ENCODE assay signal across 15 cellular contexts in genomic region chr20:38985060-38985459, GRCh38. TPM values are rescaled to one million over a fixed set of nuclear protein-coding genes. Genes with fewer than 3 reads are reported as not detected.
DNase-seq lines count a peak whose midpoint lies in the region; TF ChIP-seq lines count a peak whose summit lies in the region.
"Had no signal": no experiment of that assay in that cellular context is flagged by ENCODE, and none has a peak within 500 bp of the region (broad histone marks: within the 10 kb centered on the region; RNA-seq: fewer than 3 reads in every experiment).

No MANE protein-coding gene starts in this region.

- DNase-seq in Caki2 (ENCODE audit: low read depth) (peak; percentile 3), SJCRH30 (peak; percentile 42 to 58), fibroblast of mammary gland (ENCODE audit: low read depth) (peak; percentile 19), sigmoid colon (no peak), SW480 (ENCODE audit: low spot score) (no peak), thyroid gland (no peak), nucleus accumbens (lab: John Stamatoyannopoulos, UW) (no peak), amniotic stem cell (lab: John Stamatoyannopoulos, UW) (no peak)
- DNase-seq: activated gamma-delta T cell; NCI-H1092 treated with DMSO at 0.1 percent for 48 hours; stimulated activated CD4-positive, alpha-beta T cell treated with anti-CD3 and anti-CD28 coated beads, Interleukin-12 subunit alpha, Interleukin-12 subunit beta, amount 100 ng/mL, for 4 hours; T1000; testis had no signal

- H3K4me3 ChIP-seq in SJCRH30, result no peak overlapping the region
- H3K4me3 ChIP-seq in fibroblast of mammary gland (ENCODE audit: control insufficient read depth, low read depth, low read length), result no peak overlapping the region
- no peak overlapping the region for H3K4me3 ChIP-seq in sigmoid colon
- no peak overlapping the region for H3K4me3 ChIP-seq in thyroid gland (replicated peaks in 1 of 3)
- H3K4me3 ChIP-seq: cardiac muscle cell, testis had no signal

- TF ChIP-seq POLR2A in sigmoid colon (IDR thresholded peaks at IDR 0.05) (no peak), thyroid gland (IDR thresholded peaks at IDR 0.05) (no peak)

- TF ChIP-seq CTCF in fibroblast of mammary gland (conservative IDR thresholded peaks at IDR 0.05; ENCODE audit: control insufficient read depth, insufficient read depth, low read depth, low read length) (no peak), sigmoid colon (IDR thresholded peaks at IDR 0.05) (no peak), thyroid gland (IDR thresholded peaks at IDR 0.05) (no peak)

- H3K27ac ChIP-seq in SJCRH30 (peak overlapping the region; percentile 80), sigmoid colon (peak overlapping the region; percentile 57 to 98 (median 82)), thyroid gland (no peak overlapping the region)
- H3K27ac ChIP-seq: cardiac muscle cell, RWPE1 had no signal

- intact Hi-C loops in sigmoid colon (cut with DNase I), result loop anchor here (5.0 kb wide), 1 partner anchor 62 kb away; no protein-coding TSS in a partner anchor
- intact Hi-C loops in thyroid gland (cut with DNase I), result no loop called here

- in situ Hi-C loops in Caki2 (cut with HindIII; ENCODE audit: low pct_unique_long_range_greater_than_20kb, low sequenced_read_pairs), result no loop called here

- no peaks in the 10 kb centered on the region for H3K9me3 ChIP-seq in SJCRH30 (replicated peaks)
- no peaks in the 10 kb centered on the region for H3K9me3 ChIP-seq in sigmoid colon
- H3K9me3 ChIP-seq in thyroid gland, result no peaks in the 10 kb centered on the region
- H3K9me3 ChIP-seq: testis had no signal

- H3K4me1 ChIP-seq in SJCRH30 (peaks cover 46% of the 10 kb centered on the region), sigmoid colon (peaks cover 0 to 71% (median 39%) of the 10 kb centered on the region in 4 donors), thyroid gland (no peaks in the 10 kb centered on the region)

- H3K27me3 ChIP-seq in SJCRH30, result no peaks in the 10 kb centered on the region
- H3K27me3 ChIP-seq in sigmoid colon, result no peaks in the 10 kb centered on the region
- H3K27me3 ChIP-seq in thyroid gland, result no peaks in the 10 kb centered on the region
- H3K27me3 ChIP-seq: cardiac muscle cell, testis had no signal

- peaks cover 24% of the 10 kb centered on the region for H3K36me3 ChIP-seq in SJCRH30
- peaks cover 0 to 17% (median 1%) of the 10 kb centered on the region in 4 donors for H3K36me3 ChIP-seq in sigmoid colon
- peaks cover 4 to 10% of the 10 kb centered on the region in 2 donors for H3K36me3 ChIP-seq in thyroid gland

- WGBS in sigmoid colon, 2 donors, result 58 to 86% methylated on average over 4 of the region's 4 CpGs
- 80 to 83% methylated on average over 4 of the region's 4 CpGs for WGBS in thyroid gland, 2 donors

- TF ChIP-seq EP300 in sigmoid colon (IDR thresholded peaks at IDR 0.05), result no peak

RNA-seq across cellular contexts. Expression of gene DHX35, which starts 22.9 kb away (rescaled TPM):
- total RNA-seq in Caki2 (2014; rRNA removed; shearing (Covaris generic); ENCODE audit: low replicate concordance), result 11.5 and 14.9 TPM in 2 replicates
- 25.1 and 29.3 TPM in 2 replicates for total RNA-seq in SJCRH30 (2014; rRNA removed; shearing (Covaris generic))
- total RNA-seq in sigmoid colon (10 to 100 TPM; 16.1 to 33.2 (median 18.3) TPM), thyroid gland (10 to 100 TPM; 16.1 to 17.9 (median 16.4) TPM)
- 10 to 100 TPM in 2 of 3 donors, 1 to 10 TPM in 1; 8.8 to 12.0 (median 10.3) TPM for polyA plus RNA-seq in sigmoid colon

RNA-seq across cellular contexts. Expression of gene FAM83D, which starts 58.8 kb away (rescaled TPM):
- 40.9 and 41.6 TPM in 2 replicates for total RNA-seq in Caki2 (2014; rRNA removed; shearing (Covaris generic); ENCODE audit: low replicate concordance)
- total RNA-seq in SJCRH30 (2014; rRNA removed; shearing (Covaris generic)), result 87.9 and 96.6 TPM in 2 replicates
- total RNA-seq in sigmoid colon (100 to 1,000 TPM in 1 of 4 donors, 10 to 100 TPM in 3; 14.3 to 291 (median 57.8) TPM), thyroid gland (1 to 10 TPM in 1 of 4 donors, under 1 TPM in 3; 0.67 to 3.4 (median 0.86) TPM)
- polyA plus RNA-seq in sigmoid colon, result 10 to 100 TPM in 1 of 3 donors, 1 to 10 TPM in 2; 1.2 to 14.9 (median 4.9) TPM

Comparison
In these comparisons a context has a peak if more than half of its experiments do, and no peak if none do; other contexts are left out.
1. DNase-seq: peak in Caki2 (single experiment), SJCRH30 (2 of 2) and fibroblast of mammary gland (single experiment); none in sigmoid colon (single experiment), SW480 (single experiment), thyroid gland (0 of 2), nucleus accumbens (0 of 56) and amniotic stem cell (single experiment).
2. H3K27ac ChIP-seq: peak in SJCRH30 (single experiment) and sigmoid colon (4 of 4); none in thyroid gland (0 of 3).